ENCODE assay signal across 1 cellular context in the genomic region with DNA sequence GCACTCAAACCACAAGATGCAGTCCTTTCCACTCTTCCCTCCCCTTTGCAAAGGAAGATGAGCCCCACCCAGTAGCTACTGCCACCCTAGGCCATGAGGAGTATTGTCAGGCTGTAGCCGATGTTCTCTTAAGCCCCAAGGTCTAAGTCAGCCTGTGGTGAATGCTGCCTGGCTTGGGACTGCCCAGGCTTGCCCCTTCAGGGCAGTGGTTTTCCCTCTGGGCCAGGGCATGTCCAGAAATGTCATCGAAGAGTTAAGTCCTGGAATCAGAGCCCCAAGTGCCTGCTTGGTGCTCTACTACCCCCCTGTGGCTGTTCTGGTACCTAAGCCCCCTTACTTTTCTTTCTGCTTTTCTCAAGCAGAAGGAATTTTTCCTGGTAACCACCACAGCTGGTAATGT.
TF ChIP-seq lines count a peak whose summit lies in the region.

No MANE protein-coding gene starts in this region.

TF ChIP-seq in H1, 55 proteins besides CTCF, POLR2A, EP300 and RAD21 (continued from another document):
- TF ChIP-seq USF2 (IDR thresholded peaks at IDR 0.05; ENCODE audit: low read length) (no peak), SP2 (IDR thresholded peaks at IDR 0.05; ENCODE audit: low read length) (no peak), BCL11A (IDR thresholded peaks at IDR 0.05; ENCODE audit: low read depth in 2 of 2, low read length in 2 of 2) (no peak), SIN3A (conservative IDR thresholded peaks at IDR 0.05 in 1 of 2, IDR thresholded peaks at IDR 0.05 in 1 of 2; ENCODE audit: low read depth in 1 of 2, low read length in 2 of 2) (no peak), PHF8 (conservative IDR thresholded peaks at IDR 0.05; ENCODE audit: low read depth, low read length) (no peak)
